In genomic region chr12:32107376-32108267, GRCh38 we compare ENCODE assay signal across 8 cellular contexts. TPM values are rescaled to one million over a fixed set of nuclear protein-coding genes. Genes with fewer than 3 reads are reported as not detected.
DNase-seq lines count a peak whose midpoint lies in the region; ATAC-seq and TF ChIP-seq lines count a peak whose summit lies in the region.

No MANE protein-coding gene starts in this region.

- no peak for TF ChIP-seq POLR2A in stomach (IDR thresholded peaks at IDR 0.05)

- H3K27ac ChIP-seq in KOPT-K1 (ENCODE audit: low read depth, low read length, poor library complexity, severe bottlenecking) (peak overlapping the region; percentile 79), ectodermal cell (ENCODE audit: insufficient read depth, low read depth, low read length, poor library complexity, severe bottlenecking) (peak overlapping the region; percentile 90), stomach (peak overlapping the region in 4 of 5 donors; percentile 78 to 94 (median 85))

- H3K4me1 ChIP-seq in ectodermal cell (ENCODE audit: control insufficient read depth, insufficient read depth, low read length) (peaks cover 19% of the 10 kb centered on the region), mononuclear cell (ENCODE audit: insufficient read depth, low read length) (peaks cover 16% of the 10 kb centered on the region), stomach (peaks cover 12 to 37% (median 26%) of the 10 kb centered on the region in 4 donors)

- 0 to 1% methylated on average over 13 to 14 of the region's 14 CpGs for WGBS in ectodermal cell, 2 experiments
- WGBS in stomach, 5 donors, result 7 to 18% (median 12%) methylated on average over 14 of the region's 14 CpGs

- H3K36me3 ChIP-seq in KOPT-K1 (ENCODE audit: insufficient read depth, low read length) (peaks cover 14% of the 10 kb centered on the region), ectodermal cell (ENCODE audit: control insufficient read depth, insufficient read depth, low read length) (no peaks in the 10 kb centered on the region), stomach (peaks cover 0 to 4% (median 0%) of the 10 kb centered on the region in 4 donors)

- no peaks in the 10 kb centered on the region for H3K9me3 ChIP-seq in KOPT-K1 (ENCODE audit: insufficient read depth, low read length, poor library complexity, severe bottlenecking)
- no peaks in the 10 kb centered on the region for H3K9me3 ChIP-seq in ectodermal cell (ENCODE audit: control insufficient read depth, low read length)
- H3K9me3 ChIP-seq in mononuclear cell (ENCODE audit: low read depth, low read length), result no peaks in the 10 kb centered on the region
- no peaks in the 10 kb centered on the region for H3K9me3 ChIP-seq in stomach

- no peak for TF ChIP-seq EP300 in stomach (IDR thresholded peaks at IDR 0.05)

- peaks cover 4% of the 10 kb centered on the region for H3K27me3 ChIP-seq in ectodermal cell (ENCODE audit: control insufficient read depth, insufficient read depth, low read length, poor library complexity, severe bottlenecking)
- peaks cover 3% of the 10 kb centered on the region for H3K27me3 ChIP-seq in mononuclear cell (ENCODE audit: insufficient read depth, low read length)
- no peaks in the 10 kb centered on the region for H3K27me3 ChIP-seq in stomach

- peak; percentile 9 for ATAC-seq in GM19351 (IDR thresholded peaks at IDR 0.05; ENCODE audit: unreplicated experiment)
- ATAC-seq in GM18519 (IDR thresholded peaks at IDR 0.05; ENCODE audit: low FRiP score, unreplicated experiment), result no peak

- H3K4me3 ChIP-seq in AG10803 (ENCODE audit: low read length) (peak overlapping the region; percentile 88), ectodermal cell (ENCODE audit: insufficient read depth, low read depth, low read length) (peak overlapping the region; percentile 87), mononuclear cell (ENCODE audit: low read length) (peak overlapping the region; percentile 83), stomach (peak overlapping the region; percentile 65 to 97 (median 69))

- TF ChIP-seq CTCF in AG10803 (conservative IDR thresholded peaks at IDR 0.05; ENCODE audit: low read length) (no peak), stomach (IDR thresholded peaks at IDR 0.05) (no peak)

- intact Hi-C loops in stomach (cut with DNase I; ENCODE audit: low total_unique reads), result no loop called here

- peak; percentile 62 for DNase-seq in AG10803 (ENCODE audit: low read depth)
- peak; percentile 22 to 24 for DNase-seq in activated CD4-positive, alpha-beta T cell treated with anti-CD3 and anti-CD28 coated beads, Interleukin-2, amount 50 U/mL, for 4 hours
- no peak for DNase-seq in stomach

RNA-seq across cellular contexts. Expression of gene BICD1, which starts 1.0 kb away (rescaled TPM):
- 28.0 TPM for polyA plus RNA-seq in ectodermal cell (2013, experiment 1 of 4)
- polyA plus RNA-seq in ectodermal cell (2013, experiment 2 of 4), result 27.2 TPM
- polyA plus RNA-seq in ectodermal cell (2013, experiment 3 of 4), result 21.9 TPM
- 26.9 TPM for polyA plus RNA-seq in ectodermal cell (2013, experiment 4 of 4)
- total RNA-seq in mononuclear cell (5.5 TPM), stomach (10 to 100 TPM in 1 of 5 donors, 1 to 10 TPM in 4; 1.7 to 17.3 (median 2.7) TPM)
- polyA plus RNA-seq in stomach, result 1 to 10 TPM; 1.6 to 1.8 (median 1.7) TPM
